In genomic region chr14:51087024-51087423, GRCh38 we compare ENCODE assay signal across 12 cellular contexts. TPM values are rescaled to one million over a fixed set of nuclear protein-coding genes. Genes with fewer than 3 reads are reported as not detected.
DNase-seq lines count a peak whose midpoint lies in the region; ATAC-seq, FAIRE-seq and TF ChIP-seq lines count a peak whose summit lies in the region.
"Had no signal": no experiment of that assay in that cellular context is flagged by ENCODE, and none has a peak within 500 bp of the region (broad histone marks: within the 10 kb centered on the region; RNA-seq: fewer than 3 reads in every experiment).

No MANE protein-coding gene starts in this region.

- no peak overlapping the region for H3K4me3 Mint-ChIP-seq in Caco-2 (ENCODE audit: unreplicated experiment)
- H3K4me3 Mint-ChIP-seq: activated T-cell treated with anti-CD3 and anti-CD28 coated beads, Interleukin-2, amount 50 U/mL, for 4 hours; central memory CD8-positive, alpha-beta T cell had no signal

- FAIRE-seq in pancreas (lab: Jason Lieb, UNC): no peak

- peaks cover 11% of the 10 kb centered on the region for H3K4me1 Mint-ChIP-seq in Caco-2 (ENCODE audit: low read depth, unreplicated experiment)
- H3K4me1 Mint-ChIP-seq: central memory CD8-positive, alpha-beta T cell had no signal

- H3K4me1 ChIP-seq in Caco-2: no peaks in the 10 kb centered on the region
- H3K4me1 ChIP-seq in foreskin keratinocyte: no peaks in the 10 kb centered on the region
- no peaks in the 10 kb centered on the region for H3K4me1 ChIP-seq in pancreas

- no TSS peak for BruUV-seq in Caco-2 (replicated peaks; lab: Mats Ljungman, UMichigan)

- H3K9me3 ChIP-seq in Caco-2 (no peaks in the 10 kb centered on the region), pancreas (no peaks in the 10 kb centered on the region)

- H3K9me3 Mint-ChIP-seq in Caco-2 (ENCODE audit: unreplicated experiment): no peaks in the 10 kb centered on the region
- no peaks in the 10 kb centered on the region for H3K9me3 Mint-ChIP-seq in activated naive CD4-positive, alpha-beta T cell treated with anti-CD3 and anti-CD28 coated beads, Interleukin-2, amount 50 U/mL, for 72 hours
- H3K9me3 Mint-ChIP-seq: activated T-cell treated with anti-CD3 and anti-CD28 coated beads, Interleukin-2, amount 50 U/mL, for 4 hours; central memory CD8-positive, alpha-beta T cell had no signal

- DNase-seq in Caco-2: peak; percentile 30 to 42
- peak; percentile 32 for DNase-seq in H4 (ENCODE audit: low spot score)
- peak; percentile 10 for DNase-seq in NCI-H510A treated with DMSO at 0.1 percent for 48 hours (lab: John Stamatoyannopoulos, UW)
- DNase-seq in foreskin keratinocyte: peak; percentile 40 to 69
- no peak for DNase-seq in pancreas
- no peak for DNase-seq in activated naive CD4-positive, alpha-beta T cell treated with anti-CD3 and anti-CD28 coated beads, Interleukin-2, amount 50 U/mL, for 72 hours (ENCODE audit: low spot score in 2 of 2)
- DNase-seq: activated T-cell treated with anti-CD3 and anti-CD28 coated beads, Interleukin-2, amount 50 U/mL, for 4 hours; NCI-H187 treated with DMSO at 0.1 percent for 48 hours had no signal

- TF ChIP-seq CTCF in Caco-2 (IDR thresholded peaks at IDR 0.05; ENCODE audit: insufficient read depth in 1 of 2, low read depth in 1 of 2, low read length in 1 of 2, severe bottlenecking in 1 of 2, unreplicated experiment in 1 of 2) (no peak), foreskin keratinocyte (conservative IDR thresholded peaks at IDR 0.05) (no peak), pancreas (IDR thresholded peaks at IDR 0.05) (no peak)

- intact Hi-C loops in Caco-2 (cut with micrococcal nuclease; ENCODE audit: unreplicated experiment): no loop called here
- intact Hi-C loops in pancreas (cut with DNase I): no loop called here

- H3K4me3 ChIP-seq in Caco-2 (ENCODE audit: low read depth, low read length) (no peak overlapping the region), pancreas (no peak overlapping the region)
- H3K4me3 ChIP-seq: skin epidermis had no signal

- no peaks in the 10 kb centered on the region for H3K27me3 ChIP-seq in Caco-2 (replicated peaks; ENCODE audit: control insufficient read depth, insufficient read depth, low read length)
- H3K27me3 ChIP-seq in foreskin keratinocyte: peaks cover 18% of the 10 kb centered on the region
- H3K27me3 ChIP-seq in pancreas: no peaks in the 10 kb centered on the region

- CTCF ChIA-PET in Caco-2 (lab: Charles Lee): no interaction called here

- 85 to 93% methylated on average over 3 of the region's 3 CpGs for WGBS in pancreas, 2 donors

- no peaks in the 10 kb centered on the region for H3K27me3 Mint-ChIP-seq in Caco-2 (ENCODE audit: insufficient read depth, unreplicated experiment)

- H3K27ac ChIP-seq in foreskin keratinocyte (no peak overlapping the region), pancreas (no peak overlapping the region)
- H3K27ac ChIP-seq: skin epidermis had no signal

- no peaks in the 10 kb centered on the region for H3K36me3 Mint-ChIP-seq in Caco-2 (ENCODE audit: insufficient read depth, unreplicated experiment)
- H3K36me3 Mint-ChIP-seq in activated naive CD4-positive, alpha-beta T cell treated with anti-CD3 and anti-CD28 coated beads, Interleukin-2, amount 50 U/mL, for 72 hours: no peaks in the 10 kb centered on the region

- H3K36me3 ChIP-seq in Caco-2 (ENCODE audit: control insufficient read depth, insufficient read depth, low read length): no peaks in the 10 kb centered on the region
- no peaks in the 10 kb centered on the region for H3K36me3 ChIP-seq in pancreas

- peak; percentile 93 for ATAC-seq in foreskin keratinocyte
- no peak for ATAC-seq in pancreas
- no peak for ATAC-seq in HG02763 (IDR thresholded peaks at IDR 0.05; ENCODE audit: unreplicated experiment)
- no peak for ATAC-seq in activated CD4-positive, CD25-positive, alpha-beta regulatory T cell treated with anti-CD3 and anti-CD28 coated beads, Interleukin-2, amount 50 U/mL, for 24 hours
- ATAC-seq in activated naive CD4-positive, alpha-beta T cell treated with anti-CD3 and anti-CD28 coated beads, Interleukin-2, amount 50 U/mL, for 72 hours: no peak
- ATAC-seq: activated T-cell treated with anti-CD3 and anti-CD28 coated beads, Interleukin-2, amount 50 U/mL, for 4 hours had no signal

- H3K27ac Mint-ChIP-seq in Caco-2 (ENCODE audit: unreplicated experiment): no peak overlapping the region
- H3K27ac Mint-ChIP-seq in activated naive CD4-positive, alpha-beta T cell treated with anti-CD3 and anti-CD28 coated beads, Interleukin-2, amount 50 U/mL, for 72 hours: no peak overlapping the region

- POLR2A ChIA-PET in Caco-2 (lab: Charles Lee): no interaction called here

RNA-seq across cellular contexts. Expression of gene TRIM9, which starts 7.9 kb away (rescaled TPM):
- total RNA-seq in Caco-2 (2022) (2.7 and 3.0 TPM in 2 replicates), foreskin keratinocyte (0.07 TPM in 2 replicates), pancreas (under 1 TPM; 0.25 to 0.95 (median 0.63) TPM)
- total RNA-seq in H4 (2014; rRNA removed; shearing (Covaris generic)): 0.06 and 0.48 TPM in 2 replicates
- polyA plus RNA-seq in foreskin keratinocyte (0.03 and 0.04 TPM in 2 replicates), pancreas (1 to 10 TPM; 1.1 to 3.4 TPM)
- 1 to 10 TPM in 1 of 2 donors, under 1 TPM in 1; 0.93 to 3.1 TPM for total RNA-seq in activated naive CD4-positive, alpha-beta T cell treated with anti-CD3 and anti-CD28 coated beads, Interleukin-2, amount 50 U/mL, for 72 hours

Comparison
In these comparisons a context has a peak if more than half of its experiments do, and no peak if none do; other contexts are left out.
1. DNase-seq: peak in Caco-2 (2 of 2), H4 (single experiment), NCI-H510A treated with DMSO at 0.1 percent for 48 hours (single experiment) and foreskin keratinocyte (2 of 2); none in pancreas (0 of 6) and activated naive CD4-positive, alpha-beta T cell treated with anti-CD3 and anti-CD28 coated beads, Interleukin-2, amount 50 U/mL, for 72 hours (0 of 2).